Comparison of ENCODE assay signal across 10 cellular contexts in the genomic region with DNA sequence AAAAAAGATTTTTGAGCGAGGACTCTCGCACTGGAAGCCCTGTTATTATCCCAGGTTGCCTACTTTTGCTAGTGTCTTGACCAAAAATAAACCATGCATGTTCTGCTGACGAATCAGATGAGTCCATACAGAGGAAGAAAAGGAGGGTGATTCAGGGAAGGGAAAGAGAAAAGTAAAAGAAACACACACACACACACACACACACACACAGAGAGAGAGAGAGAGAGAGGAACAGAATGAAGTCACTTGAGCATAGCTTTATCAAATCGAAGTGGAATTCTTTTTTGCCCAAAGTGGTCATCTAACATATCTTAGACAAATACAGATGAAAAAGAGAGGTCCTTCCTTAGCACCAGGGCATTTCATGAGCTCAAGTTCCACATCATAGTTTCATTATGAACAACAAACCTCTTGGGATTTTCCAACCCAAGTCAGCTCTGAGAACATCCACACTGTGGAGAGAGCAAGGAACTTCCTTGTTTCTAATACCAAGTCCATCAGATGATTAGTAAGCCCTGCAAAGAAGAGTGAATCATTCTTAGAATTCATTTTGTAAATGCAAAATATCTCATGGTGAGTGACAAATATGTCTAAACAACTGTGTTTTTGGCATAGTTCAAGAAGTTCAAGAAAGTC. TPM values are rescaled to one million over a fixed set of nuclear protein-coding genes. Genes with fewer than 3 reads are reported as not detected.
A peak's percentile ranks its signal among the peaks of the same experiment; 100 is the strongest.
DNase-seq lines count a peak whose midpoint lies in the region; ATAC-seq and TF ChIP-seq lines count a peak whose summit lies in the region.
"Had no signal": no experiment of that assay in that cellular context is flagged by ENCODE, and none has a peak within 500 bp of the region (broad histone marks: within the 10 kb centered on the region; RNA-seq: fewer than 3 reads in every experiment).

No MANE protein-coding gene starts in this region.

- POLR2A ChIA-PET in MCF 10A (lab: Yijun Ruan, JAX), result interaction anchor here (0.5 to 0.9 kb wide), 3 partner anchors 10 to 697 kb away, joined by 3 read pairs; no protein-coding TSS in a partner anchor

- peak overlapping the region; percentile 4 to 18 for H3K27ac Mint-ChIP-seq in natural killer cell treated with Interleukin-12 subunit alpha and Interleukin-12 subunit beta and Interleukin-15 and Interleukin-18, amount 100 ng/mL, for 72 hours
- H3K27ac Mint-ChIP-seq in natural killer cell (no peak overlapping the region), chondrocyte (ENCODE audit: unreplicated experiment) (peak overlapping the region; percentile 69), CD14-positive monocyte (no peak overlapping the region), MCF 10A (ENCODE audit: low read depth, unreplicated experiment) (no peak overlapping the region)
- H3K27ac Mint-ChIP-seq: CD4-positive, CD25-positive, alpha-beta regulatory T cell had no signal

- peaks cover 0 to 4% of the 10 kb centered on the region in 2 donors for H3K4me1 Mint-ChIP-seq in natural killer cell treated with Interleukin-12 subunit alpha and Interleukin-12 subunit beta and Interleukin-15 and Interleukin-18, amount 100 ng/mL, for 72 hours (ENCODE audit: low read depth in 2 of 2)
- H3K4me1 Mint-ChIP-seq in natural killer cell, result no peaks in the 10 kb centered on the region
- H3K4me1 Mint-ChIP-seq in chondrocyte (ENCODE audit: low read depth), result peaks cover 49% of the 10 kb centered on the region
- H3K4me1 Mint-ChIP-seq in CD14-positive monocyte, result no peaks in the 10 kb centered on the region
- H3K4me1 Mint-ChIP-seq in MCF 10A (ENCODE audit: insufficient read depth, unreplicated experiment), result peaks cover 15% of the 10 kb centered on the region
- H3K4me1 Mint-ChIP-seq: CD4-positive, CD25-positive, alpha-beta regulatory T cell had no signal

- peak overlapping the region; percentile 21 for H3K4me3 Mint-ChIP-seq in natural killer cell treated with Interleukin-12 subunit alpha and Interleukin-12 subunit beta and Interleukin-15 and Interleukin-18, amount 100 ng/mL, for 72 hours
- H3K4me3 Mint-ChIP-seq in natural killer cell (no peak overlapping the region), chondrocyte (ENCODE audit: unreplicated experiment) (no peak overlapping the region), CD14-positive monocyte (no peak overlapping the region), MCF 10A (ENCODE audit: unreplicated experiment) (no peak overlapping the region)

- 75% methylated on average over 4 of the region's 4 CpGs for WGBS in right cardiac atrium

- H3K4me3 ChIP-seq in right cardiac atrium (ENCODE audit: low read length), result no peak overlapping the region

- intact Hi-C loops in natural killer cell (cut with micrococcal nuclease) (no loop called here), right cardiac atrium (cut with DNase I) (no loop called here), CD14-positive monocyte (cut with micrococcal nuclease) (no loop called here), MCF 10A (cut with micrococcal nuclease) (no loop called here)

- no peak for ATAC-seq in natural killer cell treated with Interleukin-12 subunit alpha and Interleukin-12 subunit beta and Interleukin-15 and Interleukin-18, amount 100 ng/mL, for 72 hours
- no peak for ATAC-seq in natural killer cell
- peak; percentile 93 for ATAC-seq in HG03039 (IDR thresholded peaks at IDR 0.05; ENCODE audit: unreplicated experiment)
- ATAC-seq in right cardiac atrium, result no peak

- TF ChIP-seq CTCF in natural killer cell (IDR thresholded peaks at IDR 0.05) (no peak), chondrocyte (IDR thresholded peaks at IDR 0.05) (no peak), CD14-positive monocyte (IDR thresholded peaks at IDR 0.05) (no peak), MCF 10A (IDR thresholded peaks at IDR 0.05; ENCODE audit: unreplicated experiment) (no peak)

- H3K9me3 ChIP-seq in right cardiac atrium (ENCODE audit: control insufficient read depth, low read length), result no peaks in the 10 kb centered on the region

- BruUV-seq in MCF 10A (replicated peaks; lab: Mats Ljungman, UMichigan), result no TSS peak

- H3K27ac ChIP-seq in right cardiac atrium (ENCODE audit: low read length), result no peak overlapping the region

- no peak for DNase-seq in natural killer cell treated with Interleukin-12 subunit alpha and Interleukin-12 subunit beta and Interleukin-15 and Interleukin-18, amount 100 ng/mL, for 72 hours (ENCODE audit: low spot score)
- DNase-seq in natural killer cell, result no peak
- DNase-seq in chondrocyte (ENCODE audit: low spot score), result no peak
- no peak for DNase-seq in right cardiac atrium
- DNase-seq in CD14-positive monocyte (ENCODE audit: low spot score), result no peak
- DNase-seq in MCF 10A (ENCODE audit: unreplicated experiment), result no peak
- no peak for DNase-seq in NCI-H510A treated with DMSO at 0.1 percent for 48 hours (lab: John Stamatoyannopoulos, UW)
- DNase-seq: CD4-positive, CD25-positive, alpha-beta regulatory T cell; stimulated activated CD4-positive, alpha-beta T cell treated with anti-CD3 and anti-CD28 coated beads, Interleukin-1b, Interleukin-23, amount 100 ng/mL, for 48 hours had no signal

- CTCF ChIA-PET in MCF 10A (lab: Yijun Ruan, JAX), result interaction anchor here (0.6 to 0.7 kb wide), 3 partner anchors 16 to 1331 kb away, joined by 3 read pairs; no protein-coding TSS in a partner anchor

- H3K27me3 ChIP-seq in right cardiac atrium (ENCODE audit: control insufficient read depth, insufficient read depth), result no peaks in the 10 kb centered on the region

- no peaks in the 10 kb centered on the region for H3K36me3 Mint-ChIP-seq in natural killer cell treated with Interleukin-12 subunit alpha and Interleukin-12 subunit beta and Interleukin-15 and Interleukin-18, amount 100 ng/mL, for 72 hours
- no peaks in the 10 kb centered on the region for H3K36me3 Mint-ChIP-seq in natural killer cell
- no peaks in the 10 kb centered on the region for H3K36me3 Mint-ChIP-seq in chondrocyte (ENCODE audit: low read depth)
- no peaks in the 10 kb centered on the region for H3K36me3 Mint-ChIP-seq in CD14-positive monocyte
- H3K36me3 Mint-ChIP-seq in MCF 10A (ENCODE audit: insufficient read depth, unreplicated experiment), result no peaks in the 10 kb centered on the region
- H3K36me3 Mint-ChIP-seq: CD4-positive, CD25-positive, alpha-beta regulatory T cell had no signal

- peaks cover 0 to 5% of the 10 kb centered on the region in 2 donors for H3K27me3 Mint-ChIP-seq in natural killer cell treated with Interleukin-12 subunit alpha and Interleukin-12 subunit beta and Interleukin-15 and Interleukin-18, amount 100 ng/mL, for 72 hours
- peaks cover 0 to 2% of the 10 kb centered on the region in 2 donors for H3K27me3 Mint-ChIP-seq in natural killer cell (ENCODE audit: low read depth in 2 of 2)
- H3K27me3 Mint-ChIP-seq in chondrocyte (ENCODE audit: low read depth), result no peaks in the 10 kb centered on the region
- H3K27me3 Mint-ChIP-seq in CD14-positive monocyte (ENCODE audit: low read depth in 3 of 3), result peaks cover 1 to 12% (median 4%) of the 10 kb centered on the region in 3 donors
- H3K27me3 Mint-ChIP-seq in MCF 10A (ENCODE audit: insufficient read depth, unreplicated experiment), result no peaks in the 10 kb centered on the region
- H3K27me3 Mint-ChIP-seq: CD4-positive, CD25-positive, alpha-beta regulatory T cell had no signal

- no peaks in the 10 kb centered on the region for H3K9me3 Mint-ChIP-seq in natural killer cell treated with Interleukin-12 subunit alpha and Interleukin-12 subunit beta and Interleukin-15 and Interleukin-18, amount 100 ng/mL, for 72 hours
- H3K9me3 Mint-ChIP-seq in natural killer cell (no peaks in the 10 kb centered on the region), chondrocyte (ENCODE audit: low read depth) (peaks cover 7% of the 10 kb centered on the region), CD14-positive monocyte (peaks cover 0 to 2% (median 0%) of the 10 kb centered on the region in 7 donors), MCF 10A (ENCODE audit: unreplicated experiment) (no peaks in the 10 kb centered on the region)

- no peaks in the 10 kb centered on the region for H3K4me1 ChIP-seq in right cardiac atrium (ENCODE audit: control insufficient read depth, insufficient read depth, low read length)

RNA-seq across cellular contexts. Expression of a gene that starts 7.7 kb away (rescaled TPM):
- not detected for total RNA-seq in natural killer cell treated with Interleukin-12 subunit alpha and Interleukin-12 subunit beta and Interleukin-15 and Interleukin-18, amount 100 ng/mL, for 72 hours
- not detected for total RNA-seq in natural killer cell
- 0.17 to 0.18 TPM in 2 of 3 replicates, not detected in the other for total RNA-seq in chondrocyte
- total RNA-seq in right cardiac atrium, result not detected
- polyA plus RNA-seq in right cardiac atrium, result not detected
- not detected for polyA plus RNA-seq in CD14-positive monocyte
- not detected in 2 replicates for total RNA-seq in MCF 10A (2022)
- total RNA-seq: CD4-positive, CD25-positive, alpha-beta regulatory T cell had no signal
- polyA plus RNA-seq: CD4-positive, CD25-positive, alpha-beta regulatory T cell had no signal

RNA-seq across cellular contexts. Expression of a gene that starts 39.1 kb away (rescaled TPM):
- total RNA-seq in natural killer cell treated with Interleukin-12 subunit alpha and Interleukin-12 subunit beta and Interleukin-15 and Interleukin-18, amount 100 ng/mL, for 72 hours, result not detected
- total RNA-seq in natural killer cell (not detected), chondrocyte (not detected in 3 replicates), right cardiac atrium (not detected), MCF 10A (2022) (0.19 TPM in 1 of 2 replicates, not detected in the other)
- polyA plus RNA-seq in right cardiac atrium (not detected), CD14-positive monocyte (not detected)
- total RNA-seq: CD4-positive, CD25-positive, alpha-beta regulatory T cell had no signal
- polyA plus RNA-seq: CD4-positive, CD25-positive, alpha-beta regulatory T cell had no signal

Comparison
In these comparisons a context has a peak if more than half of its experiments do, and no peak if none do; other contexts are left out.
1. H3K27ac Mint-ChIP-seq: peak in natural killer cell treated with Interleukin-12 subunit alpha and Interleukin-12 subunit beta and Interleukin-15 and Interleukin-18, amount 100 ng/mL, for 72 hours (2 of 2) and chondrocyte (single experiment); none in natural killer cell (0 of 2), CD14-positive monocyte (0 of 7) and MCF 10A (single experiment).